ENCODE assay signal across 8 cellular contexts in genomic region chr5:140357731-140358093, GRCh38. TPM values are rescaled to one million over a fixed set of nuclear protein-coding genes. Genes with fewer than 3 reads are reported as not detected.
DNase-seq lines count a peak whose midpoint lies in the region; ATAC-seq and TF ChIP-seq lines count a peak whose summit lies in the region.

No MANE protein-coding gene starts in this region.

- H4K20me1 ChIP-seq in mammary epithelial cell (ENCODE audit: insufficient read depth, low read length) = no peaks in the 10 kb centered on the region

- DNase-seq in AG10803 (ENCODE audit: low read depth) = peak; percentile 82
- DNase-seq in NCI-H2196 (lab: John Stamatoyannopoulos, UW; ENCODE audit: unreplicated experiment) = peak; percentile 83
- peak; percentile 87 for DNase-seq in WTC11 (ENCODE audit: low spot score)
- peak; percentile 77 for DNase-seq in mammary epithelial cell
- DNase-seq in kidney glomerular epithelial cell (lab: John Stamatoyannopoulos, UW) = peak; percentile 87
- peak; percentile 56 to 68 for DNase-seq in stimulated activated CD4-positive, alpha-beta T cell treated with anti-CD3 and anti-CD28 coated beads, Interleukin-1b, Interleukin-23, amount 100 ng/mL, for 4 hours (ENCODE audit: low read depth in 2 of 2)

- no peaks in the 10 kb centered on the region for H3K9me3 Mint-ChIP-seq in WTC11

- no peaks in the 10 kb centered on the region for H3K27me3 ChIP-seq in mammary epithelial cell (ENCODE audit: insufficient read depth, low read length)

- no TSS peak for BruUV-seq in mammary epithelial cell (replicated peaks; lab: Mats Ljungman, UMichigan)

- no peaks in the 10 kb centered on the region for H3K36me3 Mint-ChIP-seq in WTC11

- ATAC-seq in GM18909 (IDR thresholded peaks at IDR 0.05; ENCODE audit: poor library complexity, unreplicated experiment) (peak; percentile 95), HG03139 (IDR thresholded peaks at IDR 0.05; ENCODE audit: unreplicated experiment) (peak; percentile 96), WTC11 (peak; percentile 93)

- H3K9ac ChIP-seq in mammary epithelial cell (ENCODE audit: insufficient read depth, low read length) = no peak overlapping the region

- H3K4me1 ChIP-seq in mammary epithelial cell (ENCODE audit: insufficient read depth, low read length) = peaks cover 4% of the 10 kb centered on the region

- H3K9me3 ChIP-seq in mammary epithelial cell (replicated peaks; ENCODE audit: insufficient read depth, low read length) = no peaks in the 10 kb centered on the region

- peak overlapping the region; percentile 61 for H3K4me3 Mint-ChIP-seq in WTC11

- peak overlapping the region; percentile 38 for H3K4me3 ChIP-seq in AG10803 (ENCODE audit: low read length)
- H3K4me3 ChIP-seq in mammary epithelial cell (replicated peaks in 1 of 3; ENCODE audit: insufficient read depth in 1 of 3, low read depth in 2 of 3, low read length in 3 of 3) = no peak overlapping the region

- dilution Hi-C loops in mammary epithelial cell (cut with HindIII; ENCODE audit: low sequenced_read_pairs) = no loop called here

- intact Hi-C loops in mammary epithelial cell (cut with micrococcal nuclease) = loop anchor here (1.0 to 5.0 kb wide), 4 partner anchors 9 to 283 kb away; no protein-coding TSS in a partner anchor

- H3K27ac Mint-ChIP-seq in WTC11 = peak overlapping the region; percentile 95

- H3K79me2 ChIP-seq in mammary epithelial cell (ENCODE audit: insufficient read depth, low read length) = no peaks in the 10 kb centered on the region

- in situ Hi-C loops in mammary epithelial cell (cut with MboI; ENCODE audit: low sequenced_read_pairs in 2 of 2) = loop anchor here (5.0 to 25.0 kb wide), 4 partner anchors 115 to 270 kb away; partner anchors contain the start of gene CYSTM1 (in 2 of the 2)

- H3K27me3 Mint-ChIP-seq in WTC11 (ENCODE audit: low read depth) = peaks cover 8% of the 10 kb centered on the region; the same call in 1 of the 2 replicates

- POLR2A ChIA-PET in WTC11 (lab: Charles Lee) = interaction anchor here (0.6 kb wide), 1 partner anchor 151 kb away, joined by 3 read pairs; no protein-coding TSS in a partner anchor

- H3K36me3 ChIP-seq in mammary epithelial cell (ENCODE audit: insufficient read depth, low read length) = no peaks in the 10 kb centered on the region

- peak; percentile 90 for TF ChIP-seq CTCF in AG10803 (conservative IDR thresholded peaks at IDR 0.05; ENCODE audit: low read length)
- peak; percentile 69 for TF ChIP-seq CTCF in WTC11 (IDR thresholded peaks at IDR 0.05)
- TF ChIP-seq CTCF in mammary epithelial cell (conservative IDR thresholded peaks at IDR 0.05 in 1 of 2, IDR thresholded peaks at IDR 0.05 in 1 of 2; ENCODE audit: extremely low read depth in 1 of 2, insufficient read depth in 1 of 2, low read depth in 1 of 2, low read length in 2 of 2) = peak; percentile 81 to 93

- peak overlapping the region; percentile 64 for H3K4me2 ChIP-seq in mammary epithelial cell (ENCODE audit: insufficient read depth, low read depth, low read length)

- WGBS in mammary epithelial cell (ENCODE audit: low coverage, missing lambda C conversion rate) = 0% methylated on average over 14 of the region's 18 CpGs

- H2AFZ ChIP-seq in mammary epithelial cell (ENCODE audit: low read depth, low read length) = peak overlapping the region; percentile 54

- peak overlapping the region; percentile 4 for H3K27ac ChIP-seq in mammary epithelial cell (ENCODE audit: insufficient read depth, low read depth, low read length)

- H3K4me1 Mint-ChIP-seq in WTC11 = peaks cover 10% of the 10 kb centered on the region

- CTCF ChIA-PET in WTC11 (lab: Charles Lee) (interaction anchor here (0.6 to 4.5 kb wide), 18 partner anchors 9 to 1854 kb away, joined by 3 to 247 read pairs (median 10); partner anchors contain the start of genes ANKHD1, EIF4EBP3 and HBEGF), mammary epithelial cell (lab: Charles Lee; ENCODE audit: low non-redundant PET) (no interaction called here)

TF ChIP-seq in WTC11, 78 proteins besides CTCF, POLR2A, EP300 and RAD21:
- TF ChIP-seq HMGXB4 (CRISPR knock-in tag; IDR thresholded peaks at IDR 0.05) (peak; percentile 55; the same call in 1 of the 2 replicates), USF1 (CRISPR knock-in tag; IDR thresholded peaks at IDR 0.05) (no peak)

RNA-seq across cellular contexts. Expression of gene SLC4A9, which starts 2.3 kb away (rescaled TPM):
- 0.37 to 0.76 TPM (median 0.50 TPM) in 3 replicates for total RNA-seq in WTC11 (2021)
- total RNA-seq in mammary epithelial cell = under 1 TPM; under 0.01 to 0.54 TPM
- polyA plus RNA-seq in mammary epithelial cell = 0.07 TPM
- polyA minus RNA-seq in mammary epithelial cell = not detected

RNA-seq across cellular contexts. Expression of gene HBEGF, which starts 11.3 kb away (rescaled TPM):
- total RNA-seq in WTC11 (2021) = 2.2 to 4.0 TPM (median 2.5 TPM) in 3 replicates
- 100 to 1,000 TPM in 1 of 2 donors, 10 to 100 TPM in 1; 32.5 to 116 TPM for total RNA-seq in mammary epithelial cell
- 31.9 TPM for polyA plus RNA-seq in mammary epithelial cell
- 38.5 TPM for polyA minus RNA-seq in mammary epithelial cell

RNA-seq across cellular contexts. Expression of gene ANKHD1, which starts 43.9 kb away (rescaled TPM):
- total RNA-seq in WTC11 (2021) (89.8 to 113 TPM (median 105 TPM) in 3 replicates), mammary epithelial cell (10 to 100 TPM; 61.2 to 83.3 TPM)
- polyA plus RNA-seq in mammary epithelial cell = 33.0 TPM
- polyA minus RNA-seq in mammary epithelial cell = 131 TPM

RNA-seq across cellular contexts. Expression of gene PFDN1, which starts 54.8 kb away (rescaled TPM):
- total RNA-seq in WTC11 (2021) = 44.1 to 46.4 TPM (median 46.2 TPM) in 3 replicates
- 10 to 100 TPM; 64.0 to 65.0 TPM for total RNA-seq in mammary epithelial cell
- 92.4 TPM for polyA plus RNA-seq in mammary epithelial cell
- polyA minus RNA-seq in mammary epithelial cell = 130 TPM
